ENCODE assay signal across 13 cellular contexts in genomic region chr19:55536951-55537740, GRCh38. TPM values are rescaled to one million over a fixed set of nuclear protein-coding genes. Genes with fewer than 3 reads are reported as not detected.
A peak's percentile ranks its signal among the peaks of the same experiment; 100 is the strongest.
DNase-seq lines count a peak whose midpoint lies in the region; ATAC-seq, FAIRE-seq and TF ChIP-seq lines count a peak whose summit lies in the region.
"Had no signal": no experiment of that assay in that cellular context is flagged by ENCODE, and none has a peak within 500 bp of the region (broad histone marks: within the 10 kb centered on the region; RNA-seq: fewer than 3 reads in every experiment).

A gene with protein sequence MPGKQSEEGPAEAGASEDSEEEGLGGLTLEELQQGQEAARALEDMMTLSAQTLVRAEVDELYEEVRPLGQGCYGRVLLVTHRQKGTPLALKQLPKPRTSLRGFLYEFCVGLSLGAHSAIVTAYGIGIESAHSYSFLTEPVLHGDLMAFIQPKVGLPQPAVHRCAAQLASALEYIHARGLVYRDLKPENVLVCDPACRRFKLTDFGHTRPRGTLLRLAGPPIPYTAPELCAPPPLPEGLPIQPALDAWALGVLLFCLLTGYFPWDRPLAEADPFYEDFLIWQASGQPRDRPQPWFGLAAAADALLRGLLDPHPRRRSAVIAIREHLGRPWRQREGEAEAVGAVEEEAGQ (minus strand): TSS chr19:55537133. CDS start chr19:55536294, 839 bp downstream.

- FAIRE-seq in A549 (lab: Jason Lieb, UNC) (no peak), small intestine (lab: Jason Lieb, UNC) (no peak)

- no peaks in the 10 kb centered on the region for H4K20me1 ChIP-seq in HCT116 (ENCODE audit: insufficient read depth)

- TF ChIP-seq POLR2A in A549 (IDR thresholded peaks at IDR 0.05; ENCODE audit: low read length), result no peak
- TF ChIP-seq POLR2A in HCT116 (IDR thresholded peaks at IDR 0.05; ENCODE audit: borderline replicate concordance, extremely low read depth, insufficient read depth, insufficient read length), result no peak
- TF ChIP-seq POLR2A in tibial nerve (IDR thresholded peaks at IDR 0.05), result no peak

- ATAC-seq in A549, result peak in 1 of 2 experiments; percentile 73; a peak in 3 of 6 replicates
- peak; percentile 73 for ATAC-seq in HCT116

- intact Hi-C loops in HCT116 (cut with micrococcal nuclease), result no loop called here

- TF ChIP-seq CTCF in A549 (IDR thresholded peaks at IDR 0.05), result peak; percentile 41
- TF ChIP-seq CTCF in HCT116 (IDR thresholded peaks at IDR 0.05 in 2 of 3, conservative IDR thresholded peaks at IDR 0.05 in 1 of 3; ENCODE audit: borderline replicate concordance in 1 of 3, insufficient read depth in 1 of 3, low read depth in 2 of 3, low read length in 2 of 3), result peak in 2 of 3 experiments; percentile 21 to 25; a peak in 2 of 6 replicates
- TF ChIP-seq CTCF in astrocyte of the cerebellum (IDR thresholded peaks at IDR 0.05; ENCODE audit: low read depth, low read length, missing control alignments), result peak; percentile 20
- TF ChIP-seq CTCF in tibial nerve (IDR thresholded peaks at IDR 0.05), result no peak

- peaks cover 30% of the 10 kb centered on the region for H3K4me1 ChIP-seq in A549
- no peaks in the 10 kb centered on the region; a peak in 1 of 4 replicates for H3K4me1 ChIP-seq in HCT116 (ENCODE audit: control insufficient read depth in 1 of 2, insufficient read depth in 2 of 2, low read length in 2 of 2)
- H3K4me1 ChIP-seq in iPS-15b (ENCODE audit: control insufficient read depth, insufficient read depth, low read length), result peaks cover 2% of the 10 kb centered on the region
- no peaks in the 10 kb centered on the region for H3K4me1 ChIP-seq in small intestine (ENCODE audit: control insufficient read depth in 2 of 2, insufficient read depth in 1 of 2, low read depth in 1 of 2, low read length in 1 of 2)
- no peaks in the 10 kb centered on the region for H3K4me1 ChIP-seq in tibial nerve

- RAD21 ChIA-PET in HCT116 (lab: Charles Lee; ENCODE audit: low non-redundant PET in 1 of 2, low total read pairs in 2 of 2, uncharacterized antibody in 2 of 2, unreplicated experiment in 2 of 2), result no interaction called here

- no peaks in the 10 kb centered on the region for H3K9me2 ChIP-seq in HCT116 (ENCODE audit: insufficient read depth)

- no peaks in the 10 kb centered on the region for H3K27me3 ChIP-seq in HCT116 (ENCODE audit: insufficient read depth, low read length)
- no peaks in the 10 kb centered on the region for H3K27me3 ChIP-seq in iPS-15b (ENCODE audit: control insufficient read depth, insufficient read depth, low read length)
- H3K27me3 ChIP-seq in small intestine (ENCODE audit: control insufficient read depth in 2 of 2, insufficient read depth in 2 of 2, low read length in 2 of 2), result no peaks in the 10 kb centered on the region
- peaks cover 0 to 3% of the 10 kb centered on the region in 2 donors for H3K27me3 ChIP-seq in tibial nerve

- TF ChIP-seq EP300 in A549 (IDR thresholded peaks at IDR 0.05) (no peak), tibial nerve (IDR thresholded peaks at IDR 0.05) (no peak)

- peak within 1 kb of the TSS; percentile 35 for H3K4me2 ChIP-seq in A549
- no peak within 1 kb of the TSS for H3K4me2 ChIP-seq in HCT116 (ENCODE audit: low read length)

- no peak within 1 kb of the TSS for H3K9ac ChIP-seq in HCT116 (ENCODE audit: low read length)
- peak within 1 kb of the TSS; percentile 60 for H3K9ac ChIP-seq in iPS-15b (ENCODE audit: low read depth, low read length)

- CTCF ChIA-PET in A549 (lab: Yijun Ruan, JAX), result interaction anchor here (0.6 to 2.4 kb wide), 6 partner anchors 11 to 70 kb away, joined by 3 to 17 read pairs (median 4); no protein-coding TSS in a partner anchor
- CTCF ChIA-PET in HCT116 (lab: Charles Lee), result no interaction called here

- H3K79me2 ChIP-seq in HCT116 (ENCODE audit: insufficient read depth, low read length), result no peaks in the 10 kb centered on the region

- POLR2A ChIA-PET in A549 (lab: Yijun Ruan, JAX), result no interaction called here
- POLR2A ChIA-PET in HCT116 (lab: Charles Lee), result no interaction called here

- in situ Hi-C loops in astrocyte of the cerebellum (cut with HindIII; ENCODE audit: low sequenced_read_pairs), result no loop called here

- H3K27ac ChIP-seq in A549, result peak within 1 kb of the TSS; percentile 68 to 80
- H3K27ac ChIP-seq in HCT116 (ENCODE audit: low read depth, low read length), result no peak within 1 kb of the TSS
- no peak within 1 kb of the TSS for H3K27ac ChIP-seq in small intestine (ENCODE audit: low read depth in 1 of 2, low read length in 1 of 2)
- no peak within 1 kb of the TSS for H3K27ac ChIP-seq in tibial nerve

- H3K9me3 ChIP-seq in A549, result no peaks in the 10 kb centered on the region
- H3K9me3 ChIP-seq in HCT116 (ENCODE audit: control insufficient read depth in 1 of 2, insufficient read depth in 1 of 2, low read depth in 1 of 2, low read length in 2 of 2), result no peaks in the 10 kb centered on the region
- no peaks in the 10 kb centered on the region for H3K9me3 ChIP-seq in iPS-15b (ENCODE audit: control insufficient read depth, insufficient read depth, low read length)
- no peaks in the 10 kb centered on the region for H3K9me3 ChIP-seq in small intestine (ENCODE audit: control insufficient read depth, low read depth)
- H3K9me3 ChIP-seq in tibial nerve, result no peaks in the 10 kb centered on the region

- 38% methylated on average over 8 of the region's 14 CpGs for WGBS in A549 (ENCODE audit: missing lambda C conversion rate)
- WGBS in small intestine, 3 donors, result 40 to 77% (median 56%) methylated on average over 7 to 14 of the region's 14 CpGs
- 33 to 44% methylated on average over 6 to 12 of the region's 14 CpGs for WGBS in tibial nerve, 2 donors

- H3K36me3 ChIP-seq in HCT116 (ENCODE audit: control insufficient read depth in 1 of 2, insufficient read depth in 2 of 2, low read length in 2 of 2), result no peaks in the 10 kb centered on the region
- H3K36me3 ChIP-seq in iPS-15b (ENCODE audit: control insufficient read depth, insufficient read depth, low read length), result no peaks in the 10 kb centered on the region
- no peaks in the 10 kb centered on the region for H3K36me3 ChIP-seq in small intestine (ENCODE audit: control insufficient read depth in 2 of 2, insufficient read depth in 2 of 2, low read length in 2 of 2)
- H3K36me3 ChIP-seq in tibial nerve, result no peaks in the 10 kb centered on the region

- TF ChIP-seq RAD21 in A549 (conservative IDR thresholded peaks at IDR 0.05 in 1 of 2, IDR thresholded peaks at IDR 0.05 in 1 of 2), result peak; percentile 69 to 72
- no peak for TF ChIP-seq RAD21 in HCT116 (IDR thresholded peaks at IDR 0.05; ENCODE audit: low read depth)

- BruUV-seq in HCT116 (replicated peaks; lab: Mats Ljungman, UMichigan), result no TSS peak

- DNase-seq in A549 (ENCODE audit: low read depth in 1 of 2, low spot score in 1 of 2), result peak in 1 of 2 experiments; percentile 64
- no peak for DNase-seq in HCT116 (ENCODE audit: low read depth, low spot score)
- no peak for DNase-seq in astrocyte of the cerebellum (ENCODE audit: low read depth)
- no peak for DNase-seq in small intestine
- DNase-seq in superior temporal gyrus (ENCODE audit: extremely low spot score), result no peak
- DNase-seq in hippocampal formation (lab: John Stamatoyannopoulos, UW), result no peak
- DNase-seq in tibial nerve (ENCODE audit: low spot score in 2 of 2), result no peak
- DNase-seq: stimulated activated naive CD4-positive, alpha-beta T cell; T-helper 2 cell had no signal

- H3K4me3 ChIP-seq in A549 (no peak within 1 kb of the TSS), HCT116 (replicated peaks in 1 of 2; ENCODE audit: low read depth in 1 of 2, low read length in 2 of 2) (no peak within 1 kb of the TSS), astrocyte of the cerebellum (ENCODE audit: low read depth, low read length) (no peak within 1 kb of the TSS), iPS-15b (ENCODE audit: low read depth, low read length) (no peak within 1 kb of the TSS), small intestine (ENCODE audit: low read depth in 1 of 2, low read length in 2 of 2) (no peak within 1 kb of the TSS), tibial nerve (no peak within 1 kb of the TSS)

- H2AFZ ChIP-seq in HCT116 (ENCODE audit: low read depth, low read length, poor library complexity, severe bottlenecking), result no peak within 1 kb of the TSS

TF ChIP-seq in A549, 52 proteins besides CTCF, POLR2A, EP300 and RAD21 (continues in another document):
- TF ChIP-seq SMC3 (IDR thresholded peaks at IDR 0.05) (peak; percentile 52; the same call in 2 of the 3 replicates), CBX8 (IDR thresholded peaks at IDR 0.05) (no peak), HOXB5 (CRISPR knock-in tag; IDR thresholded peaks at IDR 0.05) (no peak), RNF2 (IDR thresholded peaks at IDR 0.05; ENCODE audit: borderline replicate concordance, low read depth) (no peak), KDM5A (IDR thresholded peaks at IDR 0.05) (no peak), HOXB13 (CRISPR knock-in tag; IDR thresholded peaks at IDR 0.05; ENCODE audit: low read depth) (no peak), RFX5 (IDR thresholded peaks at IDR 0.05) (0 out of 2 replicates have a peak, but pooled peaks have one; percentile 40), NR3C1 (IDR thresholded peaks at IDR 0.05) (no peak), ZFP36 (IDR thresholded peaks at IDR 0.05; ENCODE audit: borderline replicate concordance, partially characterized antibody) (peak; percentile 47)

TF ChIP-seq in HCT116, 20 proteins besides CTCF, POLR2A, EP300 and RAD21:
- TF ChIP-seq EZH2phosphoT487 (IDR thresholded peaks at IDR 0.05; ENCODE audit: borderline replicate concordance) (no peak), FOSL1 (IDR thresholded peaks at IDR 0.05; ENCODE audit: low read depth) (no peak), EGR1 (IDR thresholded peaks at IDR 0.05; ENCODE audit: low read depth) (no peak), JUND (IDR thresholded peaks at IDR 0.05) (no peak), SIN3A (IDR thresholded peaks at IDR 0.05; ENCODE audit: low read depth) (no peak)
TF ChIP-seq in HCT116: peak in this region for 0.

RNA-seq across cellular contexts. Expression of the gene that starts here (rescaled TPM):
- 0.65 and 0.89 TPM in 2 replicates for polyA plus RNA-seq in A549 (2011; rRNA removed)
- polyA plus RNA-seq in A549 (2012; cell fraction: cytosol; rRNA removed), result 4.5 and 8.7 TPM in 2 replicates
- polyA plus RNA-seq in A549 (2012; cell fraction: nucleus; rRNA removed), result 9.2 and 13.9 TPM in 2 replicates
- polyA plus RNA-seq in A549 (2017; fragmentation: RNase III; extraction: RNeasy Plus Mini Kit Qiagen cat#74134 plus additional on column Dnase treatment), result 1.1 to 1.6 TPM (median 1.2 TPM) in 3 replicates
- 0.58 and 0.68 TPM in 2 replicates for polyA minus RNA-seq in A549 (2011; rRNA and poly(A)+ RNA removed)
- total RNA-seq in HCT116 (2021; ENCODE audit: unreplicated experiment), result 0.30 TPM
- 0.05 and 0.17 TPM in 2 replicates for polyA plus RNA-seq in HCT116 (2012)
- not detected for polyA plus RNA-seq in small intestine
- not detected for total RNA-seq in tibial nerve
- total RNA-seq: cerebellum, glomerular endothelial cell had no signal
- polyA plus RNA-seq: CD14-positive monocyte had no signal

Comparison
In these comparisons a context has a peak if more than half of its experiments do, and no peak if none do; other contexts are left out.
1. Peak in ATAC-seq in HCT116; RNA of the gene not detected or under 1 TPM.
2. H3K27ac ChIP-seq: peak in A549 (2 of 2); none in HCT116 (single experiment), small intestine (0 of 2) and tibial nerve (0 of 4).
3. CTCF ChIP-seq: peak in A549 (single experiment), HCT116 (2 of 3) and astrocyte of the cerebellum (single experiment); none in tibial nerve (0 of 5).
4. Of the 6 proteins assayed by ChIP-seq in both A549 and HCT116: peak only in A549: RAD21; only in HCT116: none; in both: CTCF; in neither: 4.